Comparison of ENCODE assay signal across 11 cellular contexts in the genomic region with DNA sequence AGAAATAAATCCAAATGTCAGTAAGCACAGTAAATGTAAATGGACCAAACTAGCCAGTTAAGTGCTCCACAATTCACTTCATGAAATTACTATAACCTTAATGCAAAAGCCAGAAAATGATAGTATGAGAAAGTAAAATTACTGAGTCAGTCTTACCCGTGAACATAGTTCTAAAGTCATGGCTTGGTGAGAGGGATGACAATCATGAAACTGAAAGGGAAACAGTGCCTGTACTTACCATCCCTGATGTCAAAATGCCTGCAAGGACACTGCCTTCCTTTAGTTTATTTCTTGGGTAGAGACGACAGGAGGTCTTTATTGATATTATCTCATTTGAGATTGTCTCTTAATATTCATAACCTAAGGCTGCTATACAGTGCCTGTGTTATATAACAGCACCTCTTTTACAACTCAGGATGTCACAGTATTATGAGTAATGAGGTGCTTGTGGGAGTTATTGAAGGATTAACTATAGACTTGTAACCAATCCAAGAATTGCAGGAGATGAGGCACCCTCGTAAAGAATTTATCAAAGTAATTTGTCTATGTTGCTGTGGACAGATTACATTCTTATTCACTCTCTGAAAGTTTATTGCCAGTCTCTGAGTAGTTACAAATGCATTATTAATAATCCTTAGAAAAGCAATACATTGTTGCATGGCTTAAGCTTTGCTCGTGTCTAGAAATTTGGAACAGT.
DNase-seq lines count a peak whose midpoint lies in the region; ATAC-seq and TF ChIP-seq lines count a peak whose summit lies in the region.
"Had no signal": no experiment of that assay in that cellular context is flagged by ENCODE, and none has a peak within 500 bp of the region (broad histone marks: within the 10 kb centered on the region; RNA-seq: fewer than 3 reads in every experiment).

No MANE protein-coding gene starts in this region.

- TF ChIP-seq EP300 in gastroesophageal sphincter (IDR thresholded peaks at IDR 0.05) (no peak), upper lobe of left lung (IDR thresholded peaks at IDR 0.05) (no peak)

- ATAC-seq in GM19395 (IDR thresholded peaks at IDR 0.05; ENCODE audit: unreplicated experiment), result peak; percentile 81
- ATAC-seq in HG02938 (IDR thresholded peaks at IDR 0.05; ENCODE audit: unreplicated experiment), result peak; percentile 65
- peak; percentile 77 for ATAC-seq in SK-N-SH treated with all-trans-retinoic acid at 6 μM for 48 hours
- no peak for ATAC-seq in gastroesophageal sphincter
- no peak for ATAC-seq in HG03108 (IDR thresholded peaks at IDR 0.05; ENCODE audit: unreplicated experiment)
- ATAC-seq in upper lobe of left lung (ENCODE audit: low FRiP score in 2 of 2), result no peak

- POLR2A ChIA-PET in GM10248 (lab: Yijun Ruan, JAX), result no interaction called here

- no peak overlapping the region for H3K4me3 ChIP-seq in gastroesophageal sphincter
- H3K4me3 ChIP-seq in upper lobe of left lung, result no peak overlapping the region
- H3K4me3 ChIP-seq: ascending aorta had no signal

- H3K27ac ChIP-seq in gastroesophageal sphincter (peak overlapping the region in 1 of 4 donors; percentile 15), upper lobe of left lung (no peak overlapping the region)
- H3K27ac ChIP-seq: ascending aorta had no signal

- H3K36me3 ChIP-seq in gastroesophageal sphincter (no peaks in the 10 kb centered on the region), upper lobe of left lung (no peaks in the 10 kb centered on the region)
- H3K36me3 ChIP-seq: ascending aorta had no signal

- TF ChIP-seq CTCF in GM10248 (IDR thresholded peaks at IDR 0.05; ENCODE audit: control extremely low read depth, extremely low read depth, low read depth, missing control alignments), result no peak
- no peak for TF ChIP-seq CTCF in gastroesophageal sphincter (IDR thresholded peaks at IDR 0.05)
- TF ChIP-seq CTCF in upper lobe of left lung (IDR thresholded peaks at IDR 0.05), result no peak

- TF ChIP-seq POLR2A in gastroesophageal sphincter (IDR thresholded peaks at IDR 0.05) (no peak), upper lobe of left lung (IDR thresholded peaks at IDR 0.05) (no peak)

- no peaks in the 10 kb centered on the region for H3K9me3 ChIP-seq in gastroesophageal sphincter
- no peaks in the 10 kb centered on the region for H3K9me3 ChIP-seq in upper lobe of left lung
- H3K9me3 ChIP-seq: ascending aorta had no signal

- no peaks in the 10 kb centered on the region for H3K27me3 ChIP-seq in gastroesophageal sphincter
- H3K27me3 ChIP-seq in upper lobe of left lung, result no peaks in the 10 kb centered on the region
- H3K27me3 ChIP-seq: ascending aorta had no signal

- peaks cover 0 to 4% (median 3%) of the 10 kb centered on the region in 3 donors for H3K4me1 ChIP-seq in gastroesophageal sphincter
- no peaks in the 10 kb centered on the region for H3K4me1 ChIP-seq in upper lobe of left lung
- H3K4me1 ChIP-seq: ascending aorta had no signal

- CTCF ChIA-PET in GM10248 (lab: Yijun Ruan, JAX), result no interaction called here

- peak; percentile 18 for DNase-seq in GM10248 (ENCODE audit: extremely low spot score)
- DNase-seq in upper lobe of left lung, result no peak
- no peak for DNase-seq in amniotic stem cell (lab: John Stamatoyannopoulos, UW)
- DNase-seq: kidney, substantia nigra had no signal

- 22 to 38% methylated on average over 4 of the region's 4 CpGs for WGBS in gastroesophageal sphincter (ENCODE audit: low coverage in 1 of 2), 2 donors
- 57% methylated on average over 4 of the region's 4 CpGs for WGBS in upper lobe of left lung, 2 donors

TF ChIP-seq in SK-N-SH treated with all-trans-retinoic acid at 6 μM for 48 hours, 23 proteins besides CTCF, POLR2A, EP300 and RAD21:
- peak; percentile 79 for TF ChIP-seq ISL1 (CRISPR knock-in tag; IDR thresholded peaks at IDR 0.05)
- TF ChIP-seq RARB (CRISPR knock-in tag; IDR thresholded peaks at IDR 0.05), result peak; percentile 62; the same call in 1 of the 2 replicates
- TF ChIP-seq CSDC2 (CRISPR knock-in tag; IDR thresholded peaks at IDR 0.05), result no peak
- TF ChIP-seq TOX (CRISPR knock-in tag; IDR thresholded peaks at IDR 0.05; ENCODE audit: borderline replicate concordance), result peak; percentile 84
- TF ChIP-seq SNAI2 (CRISPR knock-in tag; IDR thresholded peaks at IDR 0.05), result no peak

Comparison
In these comparisons a context has a peak if more than half of its experiments do, and no peak if none do; other contexts are left out.
1. ATAC-seq: peak in GM19395 (single experiment), HG02938 (single experiment) and SK-N-SH treated with all-trans-retinoic acid at 6 μM for 48 hours (single experiment); none in gastroesophageal sphincter (single experiment), HG03108 (single experiment) and upper lobe of left lung (0 of 2).